8 cellular contexts compared by ENCODE assay signal in the genomic region with DNA sequence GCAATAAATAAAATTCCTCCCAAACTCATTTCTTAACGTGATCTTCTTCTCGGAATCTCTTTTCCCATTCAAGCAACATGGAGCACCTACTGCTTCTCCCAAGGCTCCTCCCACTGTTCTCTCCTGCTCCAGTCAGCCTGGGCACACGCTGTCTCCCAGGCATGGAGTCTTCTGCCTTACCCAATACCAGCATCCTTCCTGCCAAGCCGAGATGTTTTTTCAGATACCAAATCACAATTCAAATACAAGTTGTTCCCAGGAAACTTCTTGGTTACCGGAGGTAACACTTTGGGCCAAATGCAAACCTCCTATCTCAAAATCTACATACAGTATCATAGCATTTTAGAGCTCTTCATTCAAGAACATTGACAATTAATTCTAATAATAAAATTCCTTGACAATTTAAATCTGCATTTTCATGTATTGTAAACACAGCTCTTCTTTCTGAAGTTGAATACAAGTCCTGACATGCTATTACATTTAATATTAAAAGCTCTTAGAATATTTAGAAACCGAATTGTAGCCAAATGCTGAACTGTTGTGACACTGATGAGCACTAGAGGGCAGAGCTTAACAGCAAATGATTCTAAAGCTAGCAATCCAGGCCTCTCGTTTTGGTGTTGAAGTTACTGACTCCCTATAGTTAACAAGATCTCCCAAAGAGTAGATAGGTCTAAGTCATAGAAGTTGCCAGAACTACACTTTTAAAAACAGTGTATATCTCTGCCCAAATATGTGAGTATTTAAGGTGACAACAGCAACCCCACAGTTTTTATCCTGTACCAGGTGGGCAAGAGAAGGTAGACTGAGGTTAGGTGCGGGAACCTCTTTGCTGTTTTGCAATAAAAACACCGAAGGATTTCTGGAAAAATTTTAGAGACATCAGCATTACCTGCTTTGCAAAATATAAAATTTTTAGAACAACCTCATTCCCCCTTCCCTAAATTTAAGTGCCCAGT. TPM values are rescaled to one million over a fixed set of nuclear protein-coding genes. Genes with fewer than 3 reads are reported as not detected.
DNase-seq lines count a peak whose midpoint lies in the region; ATAC-seq, FAIRE-seq and TF ChIP-seq lines count a peak whose summit lies in the region.

No MANE protein-coding gene starts in this region.

- POLR2A ChIA-PET in A673 (lab: Charles Lee; ENCODE audit: low non-redundant PET) = interaction anchor here (0.6 kb wide), 1 partner anchor 216 kb away, joined by 3 read pairs; no protein-coding TSS in a partner anchor

- peak overlapping the region; percentile 87 for H2AK5ac ChIP-seq in trophoblast cell (ENCODE audit: low read length)

- no peak overlapping the region for H3K4me2 ChIP-seq in trophoblast cell (ENCODE audit: low read length)

- BruUV-seq in A673 (replicated peaks; lab: Mats Ljungman, UMichigan) = no TSS peak

- H3K27ac Mint-ChIP-seq in activated T-helper 17 cell treated with anti-CD3 and anti-CD28 coated beads, Interleukin-2, amount 50 U/mL, for 72 hours = no peak overlapping the region

- no peak overlapping the region for H3K23ac ChIP-seq in trophoblast cell (ENCODE audit: low read length)

- peak overlapping the region; percentile 68 for H3K4ac ChIP-seq in trophoblast cell (ENCODE audit: low read depth, low read length)

- peak overlapping the region; percentile 90 for H2BK12ac ChIP-seq in trophoblast cell (ENCODE audit: low read length)

- H3K36me3 ChIP-seq in A673 (ENCODE audit: insufficient read depth, low read length, poor library complexity, severe bottlenecking) (no peaks in the 10 kb centered on the region), trophoblast cell (ENCODE audit: control insufficient read depth in 1 of 2, insufficient read depth in 2 of 2, low read length in 2 of 2) (peaks cover 0 to 6% of the 10 kb centered on the region in 2 experiments)

- intact Hi-C loops in A673 (cut with micrococcal nuclease; ENCODE audit: unreplicated experiment) = loop anchor here (1.0 to 10.0 kb wide), 4 partner anchors 185 to 705 kb away; no protein-coding TSS in a partner anchor

- H3K4me3 ChIP-seq in A673 (ENCODE audit: low read depth, low read length, poor library complexity, severe bottlenecking) (no peak overlapping the region), trophoblast cell (ENCODE audit: low read depth, low read length) (no peak overlapping the region)

- no CpG with 5 or more reads among the region's 9 CpGs for WGBS in trophoblast cell (ENCODE audit: extremely low coverage, insufficient coverage, insufficient read length)

- peaks cover 9% of the 10 kb centered on the region for H3K79me2 ChIP-seq in trophoblast cell (ENCODE audit: control insufficient read depth, insufficient read depth, low read length, poor library complexity)

- H2BK5ac ChIP-seq in trophoblast cell (ENCODE audit: low read depth, low read length, poor library complexity) = peak overlapping the region; percentile 68

- no peaks in the 10 kb centered on the region for H3K4me1 Mint-ChIP-seq in activated T-helper 17 cell treated with anti-CD3 and anti-CD28 coated beads, Interleukin-2, amount 50 U/mL, for 72 hours

- H4K12ac ChIP-seq in trophoblast cell (ENCODE audit: low read depth, low read length) = peak overlapping the region; percentile 35

- peak; percentile 88 for FAIRE-seq in frontal cortex (lab: Jason Lieb, UNC)

- no peak overlapping the region for H3K4me3 Mint-ChIP-seq in activated T-helper 17 cell treated with anti-CD3 and anti-CD28 coated beads, Interleukin-2, amount 50 U/mL, for 72 hours

- H3K9me3 ChIP-seq in A673 (ENCODE audit: low read depth, low read length, poor library complexity, severe bottlenecking) = no peaks in the 10 kb centered on the region
- peaks cover 1% of the 10 kb centered on the region for H3K9me3 ChIP-seq in trophoblast cell (ENCODE audit: insufficient read depth, low read depth, low read length)

- peaks cover 16% of the 10 kb centered on the region for H3K79me1 ChIP-seq in trophoblast cell (ENCODE audit: low read length)

- no peaks in the 10 kb centered on the region for H3K9me3 Mint-ChIP-seq in activated T-helper 17 cell treated with anti-CD3 and anti-CD28 coated beads, Interleukin-2, amount 50 U/mL, for 72 hours

- H3K27ac ChIP-seq in A673 (ENCODE audit: low read depth, low read length, poor library complexity, severe bottlenecking) = no peak overlapping the region
- H3K27ac ChIP-seq in trophoblast cell (ENCODE audit: low read depth, low read length) = no peak overlapping the region

- ATAC-seq in activated T-helper 17 cell treated with anti-CD3 and anti-CD28 coated beads, Interleukin-2, amount 50 U/mL, for 72 hours (replicated peaks) = peak; percentile 68
- ATAC-seq in HG02840 (IDR thresholded peaks at IDR 0.05; ENCODE audit: low FRiP score, unreplicated experiment) = no peak

- H3K18ac ChIP-seq in trophoblast cell (ENCODE audit: low read length) = peak overlapping the region; percentile 81

- CTCF ChIA-PET in A673 (lab: Charles Lee) = interaction anchor here (0.6 to 2.0 kb wide), 12 partner anchors 15 to 706 kb away, joined by 3 to 55 read pairs (median 5); no protein-coding TSS in a partner anchor

- H3K27me3 ChIP-seq in A673 (replicated peaks; ENCODE audit: insufficient read depth, low read depth, low read length, poor library complexity) = no peaks in the 10 kb centered on the region
- H3K27me3 ChIP-seq in trophoblast cell (ENCODE audit: insufficient read depth, low read length) = no peaks in the 10 kb centered on the region

- DNase-seq in A673 (ENCODE audit: low spot score) = peak; percentile 76
- peak; percentile 55 for DNase-seq in GM10266 (ENCODE audit: extremely low spot score)
- DNase-seq in HUDEP-2 (lab: John Stamatoyannopoulos, UW; ENCODE audit: unreplicated experiment in 76 of 76) = peak in 41 of 76 experiments; percentile 3 to 67 (median 43)
- DNase-seq in NCI-H82 treated with DMSO at 0.1 percent for 48 hours (lab: John Stamatoyannopoulos, UW; ENCODE audit: unreplicated experiment) = peak; percentile 71
- peak; percentile 38 to 61 for DNase-seq in frontal cortex (ENCODE audit: low spot score in 2 of 2)
- peak; percentile 63 to 85 for DNase-seq in trophoblast cell

- no peak overlapping the region for H4K91ac ChIP-seq in trophoblast cell (ENCODE audit: low read depth, low read length)

- no peaks in the 10 kb centered on the region for H3K27me3 Mint-ChIP-seq in activated T-helper 17 cell treated with anti-CD3 and anti-CD28 coated beads, Interleukin-2, amount 50 U/mL, for 72 hours

- H4K8ac ChIP-seq in trophoblast cell (ENCODE audit: low read depth, low read length) = no peak overlapping the region

- H2AFZ ChIP-seq in trophoblast cell (ENCODE audit: insufficient read depth, low read length, poor library complexity) = no peak overlapping the region

- no peak overlapping the region for H3K9ac ChIP-seq in trophoblast cell (ENCODE audit: low read length)

- H3K36me3 Mint-ChIP-seq in activated T-helper 17 cell treated with anti-CD3 and anti-CD28 coated beads, Interleukin-2, amount 50 U/mL, for 72 hours (ENCODE audit: low read depth) = no peaks in the 10 kb centered on the region

- H3K4me1 ChIP-seq in A673 (ENCODE audit: insufficient read depth, low read length, poor library complexity, severe bottlenecking) = no peaks in the 10 kb centered on the region
- H3K4me1 ChIP-seq in trophoblast cell (ENCODE audit: control insufficient read depth in 1 of 2, insufficient read depth in 2 of 2, low read length in 2 of 2) = peaks cover 11% of the 10 kb centered on the region in 2 experiments

- peak overlapping the region; percentile 45 for H2BK120ac ChIP-seq in trophoblast cell (ENCODE audit: insufficient read depth, low read length, poor library complexity)

- peak overlapping the region; percentile 65 for H3K14ac ChIP-seq in trophoblast cell (ENCODE audit: low read length)

- TF ChIP-seq CTCF in A673 (conservative IDR thresholded peaks at IDR 0.05; ENCODE audit: low read depth, low read length) = peak; percentile 88
- peak; percentile 74 for TF ChIP-seq CTCF in GM10266 (IDR thresholded peaks at IDR 0.05; ENCODE audit: control insufficient read depth, insufficient read depth, low read depth, missing control alignments)

RNA-seq across cellular contexts. Expression of a gene that starts 52.3 kb away (rescaled TPM):
- 0.90 and 2.4 TPM in 2 replicates for total RNA-seq in A673 (2021)
- 1 to 10 TPM; 1.3 to 1.9 TPM for total RNA-seq in activated T-helper 17 cell treated with anti-CD3 and anti-CD28 coated beads, Interleukin-2, amount 50 U/mL, for 72 hours
- total RNA-seq in frontal cortex = 4.1 TPM
- polyA plus RNA-seq in trophoblast cell (2013) = 28.1 and 29.7 TPM in 2 replicates
